ENCODE assay signal across 10 cellular contexts in genomic region chr16:66845080-66845410, GRCh38. TPM values are rescaled to one million over a fixed set of nuclear protein-coding genes. Genes with fewer than 3 reads are reported as not detected.
DNase-seq lines count a peak whose midpoint lies in the region; ATAC-seq and TF ChIP-seq lines count a peak whose summit lies in the region.
"Had no signal": no experiment of that assay in that cellular context is flagged by ENCODE, and none has a peak within 500 bp of the region (broad histone marks: within the 10 kb centered on the region; RNA-seq: fewer than 3 reads in every experiment).

No MANE protein-coding gene starts in this region.

- H4K8ac ChIP-seq in mesenchymal stem cell (ENCODE audit: low read length): no peak overlapping the region

- DNase-seq in activated T-cell treated with anti-CD3 and anti-CD28 coated beads, Interleukin-2, amount 50 U/mL, for 24 hours: no peak
- DNase-seq in activated T-cell treated with anti-CD3 and anti-CD28 coated beads, Interleukin-2, amount 50 U/mL, for 1 hour: no peak
- DNase-seq in caudate nucleus (lab: John Stamatoyannopoulos, UW) (no peak), mesenchymal stem cell (no peak), thoracic aorta (ENCODE audit: low spot score) (no peak), NCI-H2171 treated with DMSO at 0.1 percent for 48 hours (lab: John Stamatoyannopoulos, UW) (no peak)
- DNase-seq: stimulated activated CD4-positive, alpha-beta T cell treated with anti-CD3 and anti-CD28 coated beads, Interleukin-2, amount 100 ng/mL, for 48 hours had no signal

- H2BK15ac ChIP-seq in mesenchymal stem cell (ENCODE audit: low read depth, poor library complexity, severe bottlenecking): no peak overlapping the region

- H3K27ac ChIP-seq in caudate nucleus (ENCODE audit: low read depth, low read length): peak overlapping the region; percentile 44
- H3K27ac ChIP-seq in mesenchymal stem cell (ENCODE audit: low read length, poor library complexity, severe bottlenecking): no peak overlapping the region
- no peak overlapping the region for H3K27ac ChIP-seq in thoracic aorta
- H3K27ac ChIP-seq: C4-2B had no signal

- no peak overlapping the region for H3K27ac Mint-ChIP-seq in activated T-cell treated with anti-CD3 and anti-CD28 coated beads, Interleukin-2, amount 50 U/mL, for 24 hours

- H3K9ac ChIP-seq in mesenchymal stem cell (ENCODE audit: low read length): peak overlapping the region; percentile 36

- no peak overlapping the region for H2BK5ac ChIP-seq in mesenchymal stem cell (ENCODE audit: low read depth, low read length, poor library complexity, severe bottlenecking)

- H3K36me3 Mint-ChIP-seq in activated T-cell treated with anti-CD3 and anti-CD28 coated beads, Interleukin-2, amount 50 U/mL, for 24 hours (ENCODE audit: low read depth): no peaks in the 10 kb centered on the region

- no peak overlapping the region for H3K4ac ChIP-seq in mesenchymal stem cell (ENCODE audit: low read depth in 1 of 2, low read length in 2 of 2)

- peaks cover 64 to 81% of the 10 kb centered on the region in 2 experiments for H3K27me3 ChIP-seq in mesenchymal stem cell (ENCODE audit: control insufficient read depth in 1 of 2, insufficient read depth in 1 of 2, low read length in 2 of 2)
- H3K27me3 ChIP-seq in thoracic aorta (replicated peaks; ENCODE audit: insufficient read depth): peaks cover 4% of the 10 kb centered on the region

- TF ChIP-seq CTCF in thoracic aorta (IDR thresholded peaks at IDR 0.05): no peak

- H2BK12ac ChIP-seq in mesenchymal stem cell (ENCODE audit: low read length in 2 of 2): no peak overlapping the region

- no peaks in the 10 kb centered on the region for H3K79me1 ChIP-seq in mesenchymal stem cell (replicated peaks; ENCODE audit: low read length, poor library complexity, severe bottlenecking)

- peaks cover 21% of the 10 kb centered on the region for H3K4me1 ChIP-seq in mesenchymal stem cell (ENCODE audit: control insufficient read depth, insufficient read depth, low read depth, low read length)
- H3K4me1 ChIP-seq in thoracic aorta (ENCODE audit: control insufficient read depth in 1 of 2, low read depth in 2 of 2): peaks cover 12 to 22% of the 10 kb centered on the region in 2 donors

- H3K4me2 ChIP-seq in mesenchymal stem cell (ENCODE audit: low read length, poor library complexity, severe bottlenecking): peak overlapping the region; percentile 100

- peaks cover 0 to 5% of the 10 kb centered on the region in 2 experiments for H3K36me3 ChIP-seq in mesenchymal stem cell (ENCODE audit: control insufficient read depth in 1 of 2, insufficient read depth in 2 of 2, low read depth in 1 of 2, low read length in 2 of 2)
- H3K36me3 ChIP-seq in thoracic aorta: no peaks in the 10 kb centered on the region

- H3K4me3 ChIP-seq in mesenchymal stem cell (ENCODE audit: insufficient read depth in 1 of 2, low read depth in 1 of 2, low read length in 2 of 2): peak overlapping the region; percentile 61 to 71
- peak overlapping the region; percentile 67 for H3K4me3 ChIP-seq in thoracic aorta

- H3K9me3 ChIP-seq in mesenchymal stem cell (ENCODE audit: control insufficient read depth, low read length) (no peaks in the 10 kb centered on the region), thoracic aorta (no peaks in the 10 kb centered on the region)

- H3K9me3 Mint-ChIP-seq in activated T-cell treated with anti-CD3 and anti-CD28 coated beads, Interleukin-2, amount 50 U/mL, for 24 hours: no peaks in the 10 kb centered on the region

- H3K27me3 Mint-ChIP-seq in activated T-cell treated with anti-CD3 and anti-CD28 coated beads, Interleukin-2, amount 50 U/mL, for 24 hours: peaks cover 43% of the 10 kb centered on the region

- WGBS in mesenchymal stem cell: 41% methylated on average over 10 of the region's 10 CpGs

- no peak overlapping the region for H3K18ac ChIP-seq in mesenchymal stem cell (ENCODE audit: low read depth in 1 of 2, low read length in 2 of 2)

- H2BK120ac ChIP-seq in mesenchymal stem cell (ENCODE audit: low read depth, low read length): no peak overlapping the region

- H3K4me3 Mint-ChIP-seq in activated T-cell treated with anti-CD3 and anti-CD28 coated beads, Interleukin-2, amount 50 U/mL, for 24 hours: peak overlapping the region; percentile 41

- no peak overlapping the region for H2AFZ ChIP-seq in mesenchymal stem cell (ENCODE audit: low read depth, low read length)

- peaks cover 14% of the 10 kb centered on the region for H3K4me1 Mint-ChIP-seq in activated T-cell treated with anti-CD3 and anti-CD28 coated beads, Interleukin-2, amount 50 U/mL, for 24 hours (ENCODE audit: low read depth)

- no peak overlapping the region for H3K23ac ChIP-seq in mesenchymal stem cell (ENCODE audit: low read length in 2 of 2)

- H3K14ac ChIP-seq in mesenchymal stem cell (ENCODE audit: low read length in 2 of 2): peak overlapping the region in 1 of 2 experiments; percentile 46

- no peak overlapping the region for H2AK5ac ChIP-seq in mesenchymal stem cell (ENCODE audit: low read length, severe bottlenecking)

- ATAC-seq in thoracic aorta (ENCODE audit: insufficient number of reproducible peaks, low FRiP score, low read depth) (no peak), HG03442 (IDR thresholded peaks at IDR 0.05; ENCODE audit: unreplicated experiment) (no peak), HG02623 (IDR thresholded peaks at IDR 0.05; ENCODE audit: unreplicated experiment) (no peak)

- no peak overlapping the region for H4K91ac ChIP-seq in mesenchymal stem cell (ENCODE audit: low read length)

RNA-seq across cellular contexts. Expression of gene CA7, which starts 0.8 kb away (rescaled TPM):
- polyA plus RNA-seq in mesenchymal stem cell (2013, experiment 1 of 2): not detected
- not detected for polyA plus RNA-seq in mesenchymal stem cell (2013, experiment 2 of 2)
- not detected for total RNA-seq in thoracic aorta

RNA-seq across cellular contexts. Expression of gene NAE1, which starts 14.3 kb away (rescaled TPM):
- 64.1 TPM for polyA plus RNA-seq in mesenchymal stem cell (2013, experiment 1 of 2)
- polyA plus RNA-seq in mesenchymal stem cell (2013, experiment 2 of 2): 71.4 TPM
- total RNA-seq in thoracic aorta: 10 to 100 TPM; 29.6 to 48.0 TPM

RNA-seq across cellular contexts. Expression of gene PDP2, which starts 35.3 kb away (rescaled TPM):
- 7.9 TPM for polyA plus RNA-seq in mesenchymal stem cell (2013, experiment 1 of 2)
- polyA plus RNA-seq in mesenchymal stem cell (2013, experiment 2 of 2): 7.3 TPM
- total RNA-seq in thoracic aorta: 1 to 10 TPM; 4.8 to 6.2 TPM

RNA-seq across cellular contexts. Expression of gene TERB1, which starts 43.7 kb away (rescaled TPM):
- not detected for polyA plus RNA-seq in mesenchymal stem cell (2013, experiment 1 of 2)
- polyA plus RNA-seq in mesenchymal stem cell (2013, experiment 2 of 2): not detected
- total RNA-seq in thoracic aorta: not detected
